ENCODE assay signal across 1 cellular context in genomic region chr19:36120092-36120983, GRCh38.
TF ChIP-seq lines count a peak whose summit lies in the region.

No MANE protein-coding gene starts in this region.

TF ChIP-seq in GM12878, 131 proteins besides CTCF, POLR2A, EP300 and RAD21:
- TF ChIP-seq CREM (IDR thresholded peaks at IDR 0.05; ENCODE audit: low read depth) (no peak), ZBTB33 (IDR thresholded peaks at IDR 0.05) (no peak), RELA (IDR thresholded peaks at IDR 0.05; ENCODE audit: borderline replicate concordance, partially characterized antibody) (no peak), EGR1 (IDR thresholded peaks at IDR 0.05; ENCODE audit: borderline replicate concordance in 1 of 2, low read depth in 2 of 2, low read length in 2 of 2) (no peak), MAX (IDR thresholded peaks at IDR 0.05; ENCODE audit: low read depth, low read length) (no peak)
